21 cellular contexts compared by ENCODE assay signal in the genomic region with DNA sequence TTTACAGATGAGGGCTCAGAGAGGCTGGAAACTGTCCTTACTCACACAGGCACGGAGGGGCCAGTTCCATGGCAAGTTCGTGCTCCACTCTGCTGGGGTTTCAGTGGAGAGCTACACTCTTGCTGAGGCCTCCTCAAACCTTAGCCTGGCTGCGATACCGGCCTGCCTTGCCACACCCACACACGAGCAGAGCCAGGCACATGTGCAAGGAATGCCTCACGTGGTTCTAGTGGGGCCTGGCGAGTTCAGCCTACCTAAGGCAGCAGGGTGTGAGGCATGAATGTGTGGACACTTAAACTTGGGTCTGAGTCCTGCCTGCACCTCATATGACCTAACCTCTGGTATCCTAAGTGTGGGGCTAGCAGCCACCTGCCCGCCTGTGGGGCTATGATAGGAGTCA. TPM values are rescaled to one million over a fixed set of nuclear protein-coding genes. Genes with fewer than 3 reads are reported as not detected.
"Had no signal": no experiment of that assay in that cellular context is flagged by ENCODE, and none has a peak within 500 bp of the region (broad histone marks: within the 10 kb centered on the region; RNA-seq: fewer than 3 reads in every experiment).

No MANE protein-coding gene starts in this region.

- H3K9me3 ChIP-seq: esophagus squamous epithelium, neutrophil had no signal

- H3K4me1 ChIP-seq: esophagus squamous epithelium, heart right ventricle, left ventricle myocardium inferior, stomach, tibial artery had no signal

- DNase-seq: activated CD4-positive, alpha-beta memory T cell treated with anti-CD3 and anti-CD28 coated beads, Interleukin-2, amount 10 ng/mL, durations not matched to agents 7 days and 5 days; activated CD4-positive, alpha-beta T cell treated with anti-CD3 and anti-CD28 coated beads for 1 hour; activated CD4-positive, alpha-beta T cell treated with anti-CD3 and anti-CD28 coated beads, Interleukin-2, amount 10 ng/mL, durations not matched to agents 7 days and 5 days; activated gamma-delta T cell treated with Interleukin-2 at 50 U/mL for 16 hours; activated naive CD4-positive, alpha-beta T cell treated with anti-CD3 and anti-CD28 coated beads, Interleukin-2, amount 50 U/mL, for 16 hours; activated T-cell treated with anti-CD3 and anti-CD28 coated beads, Interleukin-2, amount 50 U/mL, for 4 hours; amniotic stem cell; caudate nucleus; esophagus squamous epithelium; foreskin melanocyte; heart right ventricle; left ventricle myocardium inferior; stimulated activated CD4-positive, alpha-beta T cell treated with anti-CD3 and anti-CD28 coated beads, Interleukin-2, amount 100 ng/mL, for 24 hours; stimulated activated naive B cell treated with anti-CD40 and anti-IgM and Interleukin-4, amounts not matched to agents 10 μg/mL and 1 μg/mL and 100 μg/mL, for 72 hours; stomach; T-helper 2 cell; tibial artery had no signal

- H3K4me2 ChIP-seq: smooth muscle cell had no signal

- ATAC-seq: activated T-cell treated with anti-CD3 and anti-CD28 coated beads, Interleukin-2, amount 50 U/mL, for 4 hours; activated T-helper 17 cell treated with anti-CD3 and anti-CD28 coated beads, Interleukin-2, amount 50 U/mL, for 72 hours; heart right ventricle; stimulated activated naive B cell treated with anti-CD40 and anti-IgM and Interleukin-4, amounts not matched to agents 10 μg/mL and 1 μg/mL and 100 μg/mL, for 72 hours; WTC11 had no signal

- H3K27ac ChIP-seq: esophagus squamous epithelium, heart right ventricle, left ventricle myocardium inferior, neutrophil, stomach, tibial artery had no signal

- H3K4me3 ChIP-seq: esophagus squamous epithelium, heart right ventricle, left ventricle myocardium inferior, smooth muscle cell, stomach, tibial artery had no signal

RNA-seq across cellular contexts. Expression of a gene that starts 21.5 kb away (rescaled TPM):
- polyA plus RNA-seq: smooth muscle cell had no signal
